In genomic region chr20:58842276-58842675, GRCh38 we compare ENCODE assay signal across 16 cellular contexts. TPM values are rescaled to one million over a fixed set of nuclear protein-coding genes. Genes with fewer than 3 reads are reported as not detected.
"Had no signal": no experiment of that assay in that cellular context is flagged by ENCODE, and none has a peak within 500 bp of the region (broad histone marks: within the 10 kb centered on the region; RNA-seq: fewer than 3 reads in every experiment).

No MANE protein-coding gene starts in this region.

- H3K4me1 Mint-ChIP-seq: neural crest cell had no signal

- FAIRE-seq: kidney, pancreas had no signal

- DNase-seq: activated CD4-positive, alpha-beta T cell treated with anti-CD3 and anti-CD28 coated beads, Interleukin-2, amount 50 U/mL, for 4 hours; activated gamma-delta T cell treated with Interleukin-2 at 50 U/mL for 16 hours; activated T-cell treated with anti-CD3 and anti-CD28 coated beads, Interleukin-2, amount 50 U/mL, for 72 hours; cortex of kidney; effector memory CD8-positive, alpha-beta T cell; kidney; left ventricle myocardium inferior; mesenchymal stem cell; pancreas; stimulated activated CD4-positive, alpha-beta T cell treated with anti-CD3 and anti-CD28 coated beads, Interleukin-4, amount 100 ng/mL, for 24 hours; stimulated activated naive CD8-positive, alpha-beta T cell treated with anti-CD3 and anti-CD28 coated beads, Interleukin-15, amount 100 ng/mL, for 72 hours; testis had no signal

- H3K4me3 Mint-ChIP-seq: activated T-cell treated with anti-CD3 and anti-CD28 coated beads, Interleukin-2, amount 50 U/mL, for 72 hours; effector memory CD8-positive, alpha-beta T cell; neural crest cell; stimulated activated naive CD8-positive, alpha-beta T cell treated with anti-CD3 and anti-CD28 coated beads, Interleukin-15, amount 100 ng/mL, for 72 hours had no signal

- ATAC-seq: activated T-cell treated with anti-CD3 and anti-CD28 coated beads, Interleukin-2, amount 50 U/mL, for 72 hours; effector memory CD8-positive, alpha-beta T cell; esophagus mucosa; pancreas; stimulated activated naive CD8-positive, alpha-beta T cell treated with anti-CD3 and anti-CD28 coated beads, Interleukin-15, amount 100 ng/mL, for 72 hours had no signal

- H3K9me3 Mint-ChIP-seq: activated T-cell treated with anti-CD3 and anti-CD28 coated beads, Interleukin-2, amount 50 U/mL, for 72 hours; effector memory CD8-positive, alpha-beta T cell; neural crest cell; stimulated activated naive CD8-positive, alpha-beta T cell treated with anti-CD3 and anti-CD28 coated beads, Interleukin-15, amount 100 ng/mL, for 72 hours had no signal

- H3K27ac Mint-ChIP-seq: activated T-cell treated with anti-CD3 and anti-CD28 coated beads, Interleukin-2, amount 50 U/mL, for 72 hours; effector memory CD8-positive, alpha-beta T cell; stimulated activated naive CD8-positive, alpha-beta T cell treated with anti-CD3 and anti-CD28 coated beads, Interleukin-15, amount 100 ng/mL, for 72 hours had no signal

RNA-seq across cellular contexts. Expression of gene GNAS-AS1, which starts 8.4 kb away (rescaled TPM):
- total RNA-seq: ascending aorta, glomerular endothelial cell had no signal
